ENCODE assay signal across 8 cellular contexts in the genomic region with DNA sequence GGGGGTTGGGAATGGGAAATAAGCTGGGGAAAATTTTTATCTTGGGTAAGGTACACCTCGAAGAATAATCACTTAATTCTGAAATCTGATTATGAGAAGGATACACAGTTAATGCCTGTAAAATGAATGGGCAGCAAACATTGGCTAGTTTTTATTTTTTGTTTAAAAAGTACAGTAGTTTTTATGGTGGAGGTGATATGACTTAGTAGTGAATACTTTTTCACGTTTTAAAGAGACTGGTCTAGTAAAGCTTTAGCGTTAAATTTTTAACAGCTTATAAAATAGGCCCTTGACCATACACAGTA. TPM values are rescaled to one million over a fixed set of nuclear protein-coding genes. Genes with fewer than 3 reads are reported as not detected.
A peak's percentile ranks its signal among the peaks of the same experiment; 100 is the strongest.
DNase-seq lines count a peak whose midpoint lies in the region; ATAC-seq and TF ChIP-seq lines count a peak whose summit lies in the region.

No MANE protein-coding gene starts in this region.

- H3K4me3 Mint-ChIP-seq in dendritic cell treated with granulocyte-macrophage colony-stimulating factor and Interleukin-4, amounts not matched to agents 40 ng/mL and 50 ng/mL, for 4 days: peak overlapping the region; percentile 83
- H3K4me3 Mint-ChIP-seq in natural killer cell treated with Interleukin-12 subunit alpha and Interleukin-12 subunit beta and Interleukin-15 and Interleukin-18, amount 100 ng/mL, for 72 hours: peak overlapping the region; percentile 87

- H3K27me3 Mint-ChIP-seq in dendritic cell treated with granulocyte-macrophage colony-stimulating factor and Interleukin-4, amounts not matched to agents 40 ng/mL and 50 ng/mL, for 4 days: no peaks in the 10 kb centered on the region
- no peaks in the 10 kb centered on the region for H3K27me3 Mint-ChIP-seq in natural killer cell treated with Interleukin-12 subunit alpha and Interleukin-12 subunit beta and Interleukin-15 and Interleukin-18, amount 100 ng/mL, for 72 hours

- no peak for DNase-seq in AG09309 (ENCODE audit: low read depth)
- DNase-seq in MG63: no peak
- no peak for DNase-seq in natural killer cell treated with Interleukin-12 subunit alpha and Interleukin-12 subunit beta and Interleukin-15 and Interleukin-18, amount 100 ng/mL, for 72 hours (ENCODE audit: low spot score)
- no peak for DNase-seq in nucleus accumbens (lab: John Stamatoyannopoulos, UW)
- DNase-seq in activated gamma-delta T cell treated with Interleukin-2 at 50 U/mL for 16 hours: no peak
- no peak for DNase-seq in dermis blood vessel endothelial cell

- no peaks in the 10 kb centered on the region for H3K9me3 ChIP-seq in MG63

- H3K4me3 ChIP-seq in AG09309 (ENCODE audit: control insufficient read depth, low read depth, low read length) (peak overlapping the region; percentile 83), MG63 (peak overlapping the region; percentile 71)

- peaks cover 2% of the 10 kb centered on the region; the same call in 1 of the 2 replicates for H3K36me3 ChIP-seq in MG63

- ATAC-seq in natural killer cell treated with Interleukin-12 subunit alpha and Interleukin-12 subunit beta and Interleukin-15 and Interleukin-18, amount 100 ng/mL, for 72 hours: no peak
- ATAC-seq in HG03196 (IDR thresholded peaks at IDR 0.05; ENCODE audit: unreplicated experiment): no peak

- peaks cover 42% of the 10 kb centered on the region for H3K36me3 Mint-ChIP-seq in dendritic cell treated with granulocyte-macrophage colony-stimulating factor and Interleukin-4, amounts not matched to agents 40 ng/mL and 50 ng/mL, for 4 days (ENCODE audit: low read depth)
- no peaks in the 10 kb centered on the region for H3K36me3 Mint-ChIP-seq in natural killer cell treated with Interleukin-12 subunit alpha and Interleukin-12 subunit beta and Interleukin-15 and Interleukin-18, amount 100 ng/mL, for 72 hours

- H3K27me3 ChIP-seq in MG63: no peaks in the 10 kb centered on the region

- intact Hi-C loops in dendritic cell treated with granulocyte-macrophage colony-stimulating factor and Interleukin-4, amounts not matched to agents 40 ng/mL and 50 ng/mL, for 4 days (cut with micrococcal nuclease): loop anchor here (5.0 kb wide), 2 partner anchors 72 to 112 kb away; no protein-coding TSS in a partner anchor

- peak overlapping the region; percentile 91 for H3K27ac Mint-ChIP-seq in dendritic cell treated with granulocyte-macrophage colony-stimulating factor and Interleukin-4, amounts not matched to agents 40 ng/mL and 50 ng/mL, for 4 days
- H3K27ac Mint-ChIP-seq in natural killer cell treated with Interleukin-12 subunit alpha and Interleukin-12 subunit beta and Interleukin-15 and Interleukin-18, amount 100 ng/mL, for 72 hours: peak overlapping the region; percentile 69 to 77

- no peak for TF ChIP-seq CTCF in AG09309 (IDR thresholded peaks at IDR 0.05; ENCODE audit: control insufficient read depth, insufficient read depth, low read depth, low read length, missing control alignments)

- peaks cover 54% of the 10 kb centered on the region for H3K4me1 Mint-ChIP-seq in dendritic cell treated with granulocyte-macrophage colony-stimulating factor and Interleukin-4, amounts not matched to agents 40 ng/mL and 50 ng/mL, for 4 days (ENCODE audit: low read depth)
- H3K4me1 Mint-ChIP-seq in natural killer cell treated with Interleukin-12 subunit alpha and Interleukin-12 subunit beta and Interleukin-15 and Interleukin-18, amount 100 ng/mL, for 72 hours (ENCODE audit: low read depth in 2 of 2): peaks cover 37 to 55% of the 10 kb centered on the region in 2 donors

- no peaks in the 10 kb centered on the region for H3K9me3 Mint-ChIP-seq in dendritic cell treated with granulocyte-macrophage colony-stimulating factor and Interleukin-4, amounts not matched to agents 40 ng/mL and 50 ng/mL, for 4 days
- H3K9me3 Mint-ChIP-seq in natural killer cell treated with Interleukin-12 subunit alpha and Interleukin-12 subunit beta and Interleukin-15 and Interleukin-18, amount 100 ng/mL, for 72 hours: no peaks in the 10 kb centered on the region

RNA-seq across cellular contexts. Expression of a gene that starts 1.8 kb away (rescaled TPM):
- 11.5 and 15.5 TPM in 2 replicates for total RNA-seq in MG63 (2014; rRNA removed; shearing (Covaris generic); ENCODE audit: low replicate concordance)
- total RNA-seq in natural killer cell treated with Interleukin-12 subunit alpha and Interleukin-12 subunit beta and Interleukin-15 and Interleukin-18, amount 100 ng/mL, for 72 hours: 10 to 100 TPM; 33.8 to 84.3 TPM
- 56.3 and 88.0 TPM in 2 replicates for total RNA-seq in dermis blood vessel endothelial cell
